8 cellular contexts compared by ENCODE assay signal in the genomic region with DNA sequence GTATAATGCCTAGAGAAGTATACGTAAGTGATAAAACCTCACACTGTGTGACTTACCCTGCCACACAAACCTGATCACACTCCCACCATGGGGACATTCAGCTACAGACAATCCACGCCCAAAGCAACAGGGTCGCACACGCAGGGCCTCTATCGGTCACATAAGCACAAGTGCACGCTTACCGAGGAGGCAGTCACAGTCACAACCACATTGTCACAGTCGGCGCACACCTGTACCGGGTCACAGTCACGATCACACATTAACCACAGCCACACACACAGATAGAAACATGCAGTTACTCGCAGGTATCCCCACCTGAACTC. TPM values are rescaled to one million over a fixed set of nuclear protein-coding genes. Genes with fewer than 3 reads are reported as not detected.
DNase-seq lines count a peak whose midpoint lies in the region; ATAC-seq and TF ChIP-seq lines count a peak whose summit lies in the region.

No MANE protein-coding gene starts in this region.

- peaks cover 27 to 47% (median 36%) of the 10 kb centered on the region in 11 experiments for H3K9me3 ChIP-seq in BLaER1 treated with 17β-estradiol and CSF1 and Interleukin-3, amounts not matched to agents 10 nM and 100 nM (replicated peaks in 1 of 11)
- no peaks in the 10 kb centered on the region for H3K9me3 ChIP-seq in stomach smooth muscle (ENCODE audit: control insufficient read depth in 2 of 2, low read length in 2 of 2)

- H3K9me3 Mint-ChIP-seq in central memory CD8-positive, alpha-beta T cell: peaks cover 6% of the 10 kb centered on the region

- TF ChIP-seq CTCF in RWPE1 (conservative IDR thresholded peaks at IDR 0.05; ENCODE audit: low read depth): no peak

- peaks cover 0 to 6% (median 0%) of the 10 kb centered on the region in 11 experiments; a peak in 2 of 22 replicates for H4K20me1 ChIP-seq in BLaER1 treated with 17β-estradiol and CSF1 and Interleukin-3, amounts not matched to agents 10 nM and 100 nM

- H3K4me3 Mint-ChIP-seq in central memory CD8-positive, alpha-beta T cell: peak overlapping the region; percentile 96

- CTCF ChIA-PET in RWPE1 (lab: Yijun Ruan, JAX): no interaction called here

- peak; percentile 26 for ATAC-seq in GM18873 (IDR thresholded peaks at IDR 0.05; ENCODE audit: low FRiP score, unreplicated experiment)
- ATAC-seq in HG03432 (IDR thresholded peaks at IDR 0.05; ENCODE audit: unreplicated experiment): peak; percentile 16
- ATAC-seq in central memory CD8-positive, alpha-beta T cell (replicated peaks; ENCODE audit: extremely low read depth, poor library complexity, severe bottlenecking): peak; percentile 53
- ATAC-seq in GM19467 (IDR thresholded peaks at IDR 0.05; ENCODE audit: unreplicated experiment): no peak

- H3K4me1 ChIP-seq in BLaER1 treated with 17β-estradiol and CSF1 and Interleukin-3, amounts not matched to agents 10 nM and 100 nM: peaks cover 27 to 52% (median 38%) of the 10 kb centered on the region in 10 experiments
- H3K4me1 ChIP-seq in stomach smooth muscle (ENCODE audit: control insufficient read depth, insufficient read depth, low read length): peaks cover 19% of the 10 kb centered on the region

- no peaks in the 10 kb centered on the region for H3K27me3 ChIP-seq in BLaER1 treated with 17β-estradiol and CSF1 and Interleukin-3, amounts not matched to agents 10 nM and 100 nM
- no peaks in the 10 kb centered on the region for H3K27me3 ChIP-seq in stomach smooth muscle (ENCODE audit: control insufficient read depth in 1 of 2, insufficient read depth in 2 of 2, low read length in 2 of 2)

- H3K36me3 Mint-ChIP-seq in central memory CD8-positive, alpha-beta T cell (ENCODE audit: insufficient read depth): peaks cover 11% of the 10 kb centered on the region

- peak overlapping the region; percentile 89 to 99 (median 94) for H3K27ac ChIP-seq in BLaER1 treated with 17β-estradiol and CSF1 and Interleukin-3, amounts not matched to agents 10 nM and 100 nM
- H3K27ac ChIP-seq in RWPE1: peak overlapping the region; percentile 91
- H3K27ac ChIP-seq in stomach smooth muscle (ENCODE audit: low read length): peak overlapping the region; percentile 96

- peak overlapping the region; percentile 66 to 85 (median 76) for H3K4me3 ChIP-seq in BLaER1 treated with 17β-estradiol and CSF1 and Interleukin-3, amounts not matched to agents 10 nM and 100 nM
- peak overlapping the region; percentile 92 to 99 for H3K4me3 ChIP-seq in stomach smooth muscle (ENCODE audit: low read length in 2 of 2)

- POLR2A ChIA-PET in RWPE1 (lab: Yijun Ruan, JAX; ENCODE audit: low non-redundant PET): interaction anchor here (1.4 kb wide), 1 partner anchor 40 kb away, joined by 5 read pairs; a partner anchor contains a TSS

- no peaks in the 10 kb centered on the region for H3K27me3 Mint-ChIP-seq in central memory CD8-positive, alpha-beta T cell

- H3K4me1 Mint-ChIP-seq in central memory CD8-positive, alpha-beta T cell: peaks cover 32% of the 10 kb centered on the region

- H3K27ac Mint-ChIP-seq in central memory CD8-positive, alpha-beta T cell (ENCODE audit: low read depth): peak overlapping the region; percentile 97

- H3K36me3 ChIP-seq in BLaER1 treated with 17β-estradiol and CSF1 and Interleukin-3, amounts not matched to agents 10 nM and 100 nM: peaks cover 9 to 37% (median 32%) of the 10 kb centered on the region in 11 experiments
- no peaks in the 10 kb centered on the region for H3K36me3 ChIP-seq in stomach smooth muscle (ENCODE audit: control insufficient read depth in 2 of 2, insufficient read depth in 2 of 2, low read length in 2 of 2)

- DNase-seq in RWPE1 (ENCODE audit: low spot score) (no peak), lung microvascular endothelial cell (ENCODE audit: low read depth in 2 of 2) (peak; percentile 23 to 40)
- peak in 1 of 2 donors; percentile 60 for DNase-seq in central memory CD8-positive, alpha-beta T cell (ENCODE audit: low spot score in 2 of 2)

- H3K9ac ChIP-seq in BLaER1 treated with 17β-estradiol and CSF1 and Interleukin-3, amounts not matched to agents 10 nM and 100 nM: peak overlapping the region; percentile 85 to 98 (median 95)
- H3K9ac ChIP-seq in stomach smooth muscle (ENCODE audit: low read length in 2 of 2): peak overlapping the region; percentile 96 to 98

- peak overlapping the region; percentile 73 to 93 (median 89) for H3K4me2 ChIP-seq in BLaER1 treated with 17β-estradiol and CSF1 and Interleukin-3, amounts not matched to agents 10 nM and 100 nM

RNA-seq across cellular contexts. Expression of a gene that starts 0.6 kb away (rescaled TPM):
- 5.4 and 9.7 TPM in 2 replicates for total RNA-seq in lung microvascular endothelial cell

RNA-seq across cellular contexts. Expression of a gene that starts 39.3 kb away (rescaled TPM):
- 10.0 and 10.9 TPM in 2 replicates for total RNA-seq in lung microvascular endothelial cell
